Comparison of ENCODE assay signal across 24 cellular contexts in the genomic region with DNA sequence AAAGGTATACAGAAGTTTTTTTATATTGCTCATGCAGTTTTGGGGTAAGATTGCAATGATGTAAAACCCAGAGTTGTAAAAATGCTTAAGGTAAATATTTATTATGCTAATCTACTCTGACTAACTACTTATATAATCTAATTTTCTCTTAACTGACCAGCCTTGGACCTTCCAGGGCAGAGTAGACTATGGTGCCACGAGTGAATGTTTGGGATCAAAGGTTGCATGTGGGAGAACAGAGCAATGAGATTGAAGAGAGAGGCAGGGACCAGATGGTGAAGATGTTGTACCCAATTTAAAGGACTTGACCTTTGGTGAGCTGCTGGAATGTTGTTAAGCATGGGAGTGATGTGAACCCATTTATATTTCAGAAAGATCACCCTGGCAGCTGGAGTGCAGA.
"Had no signal": no experiment of that assay in that cellular context is flagged by ENCODE, and none has a peak within 500 bp of the region (broad histone marks: within the 10 kb centered on the region; RNA-seq: fewer than 3 reads in every experiment).

No MANE protein-coding gene starts in this region.

- H3K27ac Mint-ChIP-seq: memory B cell; nephron; stimulated activated naive CD8-positive, alpha-beta T cell treated with anti-CD3 and anti-CD28 coated beads, Interleukin-15, amount 100 ng/mL, for 72 hours had no signal

- H3K4me3 ChIP-seq: heart right ventricle, left lung, pancreas, prostate gland, sigmoid colon, smooth muscle cell, tibial nerve, vagina had no signal

- DNase-seq: heart right ventricle; hippocampal formation; islet precursor cell; left lung; midbrain; naive thymus-derived CD8-positive, alpha-beta T cell; nucleus accumbens; pancreas; retina; right cardiac atrium; sigmoid colon; stimulated activated CD4-positive, alpha-beta T cell treated with anti-CD3 and anti-CD28 coated beads, Interleukin-1b, Interleukin-23, amount 100 ng/mL, for 48 hours; stimulated activated CD4-positive, alpha-beta T cell treated with anti-CD3 and anti-CD28 coated beads, Interleukin-2, amount 100 ng/mL, for 48 hours; stimulated activated naive CD4-positive, alpha-beta T cell; stimulated activated naive CD8-positive, alpha-beta T cell treated with anti-CD3 and anti-CD28 coated beads, Interleukin-15, amount 100 ng/mL, for 72 hours; substantia nigra had no signal

- H3K4me3 Mint-ChIP-seq: memory B cell, nephron, neural crest cell, type B pancreatic cell had no signal

- H3K9me3 Mint-ChIP-seq: nephron, neural crest cell, type B pancreatic cell had no signal

- ATAC-seq: left lung had no signal

- H3K36me3 ChIP-seq: heart right ventricle, left lung, pancreas, prostate gland, sigmoid colon, tibial nerve, vagina had no signal

- H3K4me1 Mint-ChIP-seq: memory B cell had no signal

- H3K9me3 ChIP-seq: heart right ventricle, left lung, pancreas, prostate gland, sigmoid colon, tibial nerve, vagina had no signal

- H3K27ac ChIP-seq: left lung, pancreas, prostate gland, sigmoid colon, tibial nerve, vagina had no signal

- H3K4me1 ChIP-seq: left lung, pancreas, prostate gland, sigmoid colon, vagina had no signal

- H3K27me3 Mint-ChIP-seq: naive thymus-derived CD8-positive, alpha-beta T cell; stimulated activated naive CD8-positive, alpha-beta T cell treated with anti-CD3 and anti-CD28 coated beads, Interleukin-15, amount 100 ng/mL, for 72 hours; type B pancreatic cell had no signal

- H3K27me3 ChIP-seq: heart right ventricle, left lung, pancreas, sigmoid colon, tibial nerve, vagina had no signal

- H3K36me3 Mint-ChIP-seq: naive thymus-derived CD8-positive, alpha-beta T cell; type B pancreatic cell had no signal
